8 cellular contexts compared by ENCODE assay signal in the genomic region with DNA sequence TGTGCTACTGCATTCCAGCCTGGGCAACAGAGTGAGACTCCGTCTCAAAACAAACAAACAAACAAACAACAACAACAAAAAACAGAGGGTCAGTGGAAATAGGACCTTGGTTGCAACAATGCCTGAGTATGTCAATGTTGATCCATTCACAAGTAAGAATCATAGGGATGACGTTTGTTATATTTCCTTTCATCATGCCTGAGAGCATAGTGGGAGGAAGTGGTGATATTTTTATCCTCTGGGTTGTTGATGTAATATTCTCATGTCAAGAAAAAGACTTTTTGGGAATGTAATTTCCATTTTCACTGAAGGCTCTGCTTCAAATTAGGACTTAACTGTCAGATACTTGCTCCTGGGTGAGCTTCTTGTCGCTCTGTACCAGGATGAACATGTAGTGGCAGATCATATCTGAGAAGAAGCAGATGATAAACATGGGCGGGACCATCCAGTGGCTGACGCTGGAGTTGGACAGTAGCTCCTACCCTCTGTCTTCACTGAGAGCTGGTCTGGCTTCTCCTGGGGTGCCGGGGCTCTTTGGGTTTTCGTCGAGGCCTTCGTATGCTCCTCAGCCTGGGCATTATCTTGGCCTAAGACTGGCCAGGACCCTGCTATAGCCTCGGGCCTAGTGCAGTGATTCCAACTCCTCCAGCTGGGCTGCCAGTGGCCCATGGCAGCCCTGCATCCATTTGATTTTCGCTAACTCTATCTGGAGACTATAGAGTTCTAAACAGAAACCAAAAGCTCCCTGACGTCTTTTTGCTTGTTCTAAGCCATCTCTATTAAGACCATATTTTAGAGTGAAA. TPM values are rescaled to one million over a fixed set of nuclear protein-coding genes. Genes with fewer than 3 reads are reported as not detected.
A peak's percentile ranks its signal among the peaks of the same experiment; 100 is the strongest.
DNase-seq lines count a peak whose midpoint lies in the region; ATAC-seq and FAIRE-seq lines count a peak whose summit lies in the region.

No MANE protein-coding gene starts in this region.

- H3K27ac Mint-ChIP-seq in activated naive CD4-positive, alpha-beta T cell treated with anti-CD3 and anti-CD28 coated beads, Interleukin-2, amount 10 ng/mL, durations not matched to agents 7 days and 5 days = peak overlapping the region; percentile 100

- H3K9me3 Mint-ChIP-seq in activated naive CD4-positive, alpha-beta T cell treated with anti-CD3 and anti-CD28 coated beads, Interleukin-2, amount 10 ng/mL, durations not matched to agents 7 days and 5 days = no peaks in the 10 kb centered on the region

- H3K4me1 Mint-ChIP-seq in activated naive CD4-positive, alpha-beta T cell treated with anti-CD3 and anti-CD28 coated beads, Interleukin-2, amount 10 ng/mL, durations not matched to agents 7 days and 5 days = peaks cover 36% of the 10 kb centered on the region

- peak overlapping the region; percentile 78 for H3K4me3 Mint-ChIP-seq in activated naive CD4-positive, alpha-beta T cell treated with anti-CD3 and anti-CD28 coated beads, Interleukin-2, amount 10 ng/mL, durations not matched to agents 7 days and 5 days

- DNase-seq in activated T-cell treated with anti-CD3 and anti-CD28 coated beads, Interleukin-2, amount 50 U/mL, for 1 hour = peak; percentile 54
- DNase-seq in activated T-cell treated with anti-CD3 and anti-CD28 coated beads for 4 hours (no peak), Right ventricle myocardium superior (peak; percentile 53), occipital lobe (lab: John Stamatoyannopoulos, UW) (no peak), cerebellar cortex (ENCODE audit: low spot score) (no peak), RCC 7860 (ENCODE audit: low spot score) (no peak)
- peak; percentile 53 for DNase-seq in activated naive CD4-positive, alpha-beta T cell treated with anti-CD3 and anti-CD28 coated beads, Interleukin-2, amount 10 ng/mL, durations not matched to agents 7 days and 5 days

- H3K36me3 Mint-ChIP-seq in activated naive CD4-positive, alpha-beta T cell treated with anti-CD3 and anti-CD28 coated beads, Interleukin-2, amount 10 ng/mL, durations not matched to agents 7 days and 5 days = peaks cover 28% of the 10 kb centered on the region

- peak; percentile 68 for ATAC-seq in Right ventricle myocardium superior (ENCODE audit: poor library complexity)

- no peak for FAIRE-seq in RCC 7860 (lab: Jason Lieb, UNC)

- CTCF ChIA-PET in activated naive CD4-positive, alpha-beta T cell treated with anti-CD3 and anti-CD28 coated beads, Interleukin-2, amount 10 ng/mL, durations not matched to agents 7 days and 5 days (lab: Charles Lee) = interaction anchor here (1.3 to 2.4 kb wide), 3 partner anchors 12 to 48 kb away, joined by 3 to 9 read pairs (median 4); no protein-coding TSS in a partner anchor

- intact Hi-C loops in Right ventricle myocardium superior (cut with DNase I) = loop anchor here (10.0 kb wide), 1 partner anchor 121 kb away; a partner anchor contains a TSS

- no peaks in the 10 kb centered on the region for H3K27me3 Mint-ChIP-seq in activated naive CD4-positive, alpha-beta T cell treated with anti-CD3 and anti-CD28 coated beads, Interleukin-2, amount 10 ng/mL, durations not matched to agents 7 days and 5 days

- H3K27ac ChIP-seq in skin epidermis = peak overlapping the region in 20 of 21 experiments; percentile 28 to 94 (median 81)

- H3K4me3 ChIP-seq in skin epidermis = peak overlapping the region in 4 of 7 experiments; percentile 9 to 25 (median 14)

RNA-seq across cellular contexts. Expression of a gene that starts 19.6 kb away (rescaled TPM):
- total RNA-seq in Right ventricle myocardium superior (55.4 TPM), occipital lobe (45.4 TPM)

RNA-seq across cellular contexts. Expression of a gene that starts 58.2 kb away (rescaled TPM):
- total RNA-seq in Right ventricle myocardium superior = 19.4 TPM
- 70.7 TPM for total RNA-seq in occipital lobe

Comparison
In these comparisons a context has a peak if more than half of its experiments do, and no peak if none do; other contexts are left out.
1. DNase-seq: peak in activated T-cell treated with anti-CD3 and anti-CD28 coated beads, Interleukin-2, amount 50 U/mL, for 1 hour (single experiment), activated naive CD4-positive, alpha-beta T cell treated with anti-CD3 and anti-CD28 coated beads, Interleukin-2, amount 10 ng/mL, durations not matched to agents 7 days and 5 days (single experiment) and Right ventricle myocardium superior (single experiment); none in activated T-cell treated with anti-CD3 and anti-CD28 coated beads for 4 hours (single experiment), occipital lobe (single experiment), cerebellar cortex (single experiment) and RCC 7860 (single experiment).